ENCODE assay signal across 9 cellular contexts in the genomic region with DNA sequence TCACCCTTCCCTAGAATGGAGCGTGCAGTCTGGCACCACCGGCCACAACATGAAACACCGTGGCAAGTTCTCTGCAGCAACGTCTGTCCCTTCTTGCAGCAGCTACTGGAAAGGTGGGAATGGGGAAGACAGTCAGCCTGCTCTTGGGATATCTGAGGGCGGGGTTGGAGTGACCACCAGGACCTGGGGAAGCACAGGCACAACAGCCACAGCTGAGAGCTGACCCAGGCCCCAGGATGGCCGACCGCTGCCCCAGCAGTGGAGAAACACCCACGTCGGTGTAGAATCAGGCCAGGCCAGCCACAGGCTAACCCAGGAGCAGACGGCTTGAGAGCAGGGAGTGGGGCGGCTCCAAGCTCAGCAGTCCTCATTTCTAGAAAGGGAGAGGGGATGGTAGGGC. TPM values are rescaled to one million over a fixed set of nuclear protein-coding genes. Genes with fewer than 3 reads are reported as not detected.
DNase-seq lines count a peak whose midpoint lies in the region; ATAC-seq, FAIRE-seq and TF ChIP-seq lines count a peak whose summit lies in the region.
"Not testable (repeated sequence)": the region's sequence is repeated elsewhere in the genome, so short reads cannot be mapped to it uniquely, and the experiment has no call there.
"Had no signal": no experiment of that assay in that cellular context is flagged by ENCODE, and none has a peak within 500 bp of the region (broad histone marks: within the 10 kb centered on the region; RNA-seq: fewer than 3 reads in every experiment).

No MANE protein-coding gene starts in this region.

- peak overlapping the region; percentile 77 for H3K27ac Mint-ChIP-seq in T-helper 17 cell
- H3K27ac Mint-ChIP-seq in activated CD4-positive, alpha-beta memory T cell treated with anti-CD3 and anti-CD28 coated beads, Interleukin-2, amount 10 ng/mL, durations not matched to agents 7 days and 5 days, result peak overlapping the region; percentile 47

- H3K4me3 Mint-ChIP-seq in T-helper 17 cell, result peak overlapping the region; percentile 21
- H3K4me3 Mint-ChIP-seq in activated CD4-positive, alpha-beta memory T cell treated with anti-CD3 and anti-CD28 coated beads, Interleukin-2, amount 10 ng/mL, durations not matched to agents 7 days and 5 days, result not testable (repeated sequence)

- peak; percentile 61 for FAIRE-seq in GM12892 (lab: Jason Lieb, UNC)
- not testable (repeated sequence) for FAIRE-seq in GM12878 (lab: Jason Lieb, UNC)

- H3F3A ChIP-seq in OCI-LY1 (ENCODE audit: insufficient read depth, low read length), result not testable (repeated sequence)

- H3K4me3 ChIP-seq in BLaER1; OCI-LY1 (ENCODE audit: low read depth, low read length, poor library complexity, severe bottlenecking); GM12878: not testable (repeated sequence)
- peak overlapping the region in 1 of 8 donors; percentile 44 for H3K4me3 ChIP-seq in spleen

- not testable (repeated sequence) for ATAC-seq in T-helper 17 cell, GM12878

- H3K9me3 Mint-ChIP-seq in activated CD4-positive, alpha-beta memory T cell treated with anti-CD3 and anti-CD28 coated beads, Interleukin-2, amount 10 ng/mL, durations not matched to agents 7 days and 5 days, result not testable (repeated sequence)

- not testable (repeated sequence) for H4K20me1 ChIP-seq in BLaER1; OCI-LY1 (ENCODE audit: insufficient read depth, low read length); GM12878 (ENCODE audit: control insufficient read depth, insufficient read depth)

- POLR2A ChIA-PET in activated CD4-positive, alpha-beta memory T cell treated with anti-CD3 and anti-CD28 coated beads, Interleukin-2, amount 10 ng/mL, durations not matched to agents 7 days and 5 days (lab: Charles Lee), result interaction anchor here (1.3 to 2.4 kb wide), 2 partner anchors 15 to 39 kb away, joined by 4 to 16 read pairs; a partner anchor contains a TSS
- POLR2A ChIA-PET in GM12878 (lab: Charles Lee), result interaction anchor here (1.4 to 2.4 kb wide), 2 partner anchors 15 to 46 kb away, joined by 4 to 18 read pairs; a partner anchor contains a TSS

- not testable (repeated sequence) for H3K79me2 ChIP-seq in OCI-LY1 (ENCODE audit: insufficient read depth, low read length); GM12878 (ENCODE audit: control insufficient read depth, insufficient read depth, low read length)

- intact Hi-C loops in GM12878 (cut with micrococcal nuclease; ENCODE audit: unreplicated experiment); spleen (cut with DNase I; ENCODE audit: low total_unique reads): not testable (repeated sequence)

- TF ChIP-seq POLR2A in GM12892 (IDR thresholded peaks at IDR 0.05; ENCODE audit: low read depth, low read length); GM12878 (IDR thresholded peaks at IDR 0.05; ENCODE audit: low read depth, low read length); spleen (IDR thresholded peaks at IDR 0.05): not testable (repeated sequence)

- SMC1A ChIA-PET in GM12878 (lab: Charles Lee; ENCODE audit: uncharacterized antibody, unreplicated experiment), result interaction anchor here (2.7 kb wide), 1 partner anchor 15 kb away, joined by 10 read pairs; a partner anchor contains a TSS

- not testable (repeated sequence) for H3K27me3 ChIP-seq in BLaER1; OCI-LY1 (ENCODE audit: insufficient read depth, low read length); GM12878 (replicated peaks in 1 of 2; ENCODE audit: control insufficient read depth in 2 of 2, insufficient read depth in 2 of 2, low read length in 1 of 2); spleen (replicated peaks in 1 of 7)

- H3K9me2 ChIP-seq in OCI-LY1 (ENCODE audit: low read depth, low read length), result not testable (repeated sequence)

- peaks cover 38% of the 10 kb centered on the region for H3K4me1 Mint-ChIP-seq in T-helper 17 cell
- H3K4me1 Mint-ChIP-seq in activated CD4-positive, alpha-beta memory T cell treated with anti-CD3 and anti-CD28 coated beads, Interleukin-2, amount 10 ng/mL, durations not matched to agents 7 days and 5 days, result peaks cover 44% of the 10 kb centered on the region

- not testable (repeated sequence) for BruUV-seq in GM12878 (replicated peaks; lab: Mats Ljungman, UMichigan)

- CTCF ChIA-PET in activated CD4-positive, alpha-beta memory T cell treated with anti-CD3 and anti-CD28 coated beads, Interleukin-2, amount 10 ng/mL, durations not matched to agents 7 days and 5 days (lab: Charles Lee), result interaction anchor here (0.7 to 1.7 kb wide), 4 partner anchors 15 to 190 kb away, joined by 3 to 7 read pairs (median 4); a partner anchor contains a TSS
- CTCF ChIA-PET in GM12878 (lab: Yijun Ruan, JAX), result interaction anchor here (0.6 to 3.4 kb wide), 5 partner anchors 15 to 204 kb away, joined by 3 to 19 read pairs (median 14); a partner anchor contains a TSS

- H3K9me3 ChIP-seq in BLaER1; OCI-LY1 (ENCODE audit: low read length); T-helper 17 cell (ENCODE audit: control insufficient read depth, low read length, poor library complexity, severe bottlenecking); GM12878 (replicated peaks; ENCODE audit: control insufficient read depth, insufficient read depth, low read length); spleen: not testable (repeated sequence)

- not testable (repeated sequence) for H3K27me3 Mint-ChIP-seq in T-helper 17 cell; activated CD4-positive, alpha-beta memory T cell treated with anti-CD3 and anti-CD28 coated beads, Interleukin-2, amount 10 ng/mL, durations not matched to agents 7 days and 5 days

- H3K9ac ChIP-seq in BLaER1 (0 out of 2 replicates have a peak overlapping the region, but pooled peaks have one; percentile 60), OCI-LY1 (ENCODE audit: low read length) (peak overlapping the region; percentile 19; the same call in 1 of the 2 replicates)
- H3K9ac ChIP-seq in GM12878 (ENCODE audit: control insufficient read depth, insufficient read depth, low read length), result not testable (repeated sequence)

- RAD21 ChIA-PET in GM12878 (lab: Charles Lee; ENCODE audit: unreplicated experiment), result interaction anchor here (0.6 to 3.2 kb wide), 3 partner anchors 11 to 15 kb away, joined by 4 to 22 read pairs (median 5); a partner anchor contains a TSS

- not testable (repeated sequence) for TF ChIP-seq EP300 in GM12878 (IDR thresholded peaks at IDR 0.05; ENCODE audit: borderline replicate concordance in 1 of 2, control insufficient read depth in 1 of 2, low read depth in 2 of 2, low read length in 2 of 2)

- not testable (repeated sequence) for TF ChIP-seq CTCF in OCI-LY1 (IDR thresholded peaks at IDR 0.05; ENCODE audit: low read length); GM12878 (IDR thresholded peaks at IDR 0.05 in 2 of 3, conservative IDR thresholded peaks at IDR 0.05 in 1 of 3; ENCODE audit: control insufficient read depth in 2 of 3, extremely low read depth in 1 of 3, insufficient read depth in 1 of 3, low read depth in 3 of 3, low read length in 3 of 3); spleen (IDR thresholded peaks at IDR 0.05 in 8 of 11, conservative IDR thresholded peaks at IDR 0.05 in 3 of 11)

- WGBS in GM12878 (ENCODE audit: insufficient coverage, insufficient replicate concordance, low lambda C conversion rate, missing lambda C conversion rate), result 93% methylated on average over 11 of the region's 11 CpGs
- 80 to 93% (median 90%) methylated on average over 10 to 11 of the region's 11 CpGs for WGBS in spleen, 5 donors

- H3K27ac ChIP-seq in BLaER1 (peak overlapping the region; percentile 75), OCI-LY1 (ENCODE audit: low read depth, low read length, poor library complexity, severe bottlenecking) (peak overlapping the region; percentile 79), GM12878 (ENCODE audit: control insufficient read depth, insufficient read depth) (peak overlapping the region; percentile 33; the same call in 1 of the 2 replicates), spleen (peak overlapping the region in 7 of 8 donors; percentile 55 to 90 (median 82))

- peaks cover 10% of the 10 kb centered on the region for H3K36me3 Mint-ChIP-seq in T-helper 17 cell (ENCODE audit: low read depth)
- peaks cover 29% of the 10 kb centered on the region for H3K36me3 Mint-ChIP-seq in activated CD4-positive, alpha-beta memory T cell treated with anti-CD3 and anti-CD28 coated beads, Interleukin-2, amount 10 ng/mL, durations not matched to agents 7 days and 5 days (ENCODE audit: low read depth)

- H3K36me3 ChIP-seq in BLaER1 (peaks cover 43% of the 10 kb centered on the region), OCI-LY1 (ENCODE audit: insufficient read depth, low read length) (peaks cover 57% of the 10 kb centered on the region), GM12878 (ENCODE audit: control insufficient read depth in 2 of 2, insufficient read depth in 2 of 2, low read length in 1 of 2) (peaks cover 3 to 13% of the 10 kb centered on the region in 2 experiments; a peak in 3 of 4 replicates), spleen (peaks cover 0 to 24% (median 4%) of the 10 kb centered on the region in 6 donors)

- peak overlapping the region; percentile 81 for H3K4me2 ChIP-seq in BLaER1
- H3K4me2 ChIP-seq in OCI-LY1 (ENCODE audit: low read length); GM12878 (ENCODE audit: control insufficient read depth, insufficient read depth): not testable (repeated sequence)

- H3K4me1 ChIP-seq in BLaER1, result peaks cover 82% of the 10 kb centered on the region
- H3K4me1 ChIP-seq in OCI-LY1 (ENCODE audit: insufficient read depth, low read length, severe bottlenecking), result peaks cover 30% of the 10 kb centered on the region
- H3K4me1 ChIP-seq in GM12878 (ENCODE audit: control insufficient read depth, insufficient read depth, low read length), result peaks cover 34% of the 10 kb centered on the region
- peaks cover 11 to 84% (median 59%) of the 10 kb centered on the region in 6 donors for H3K4me1 ChIP-seq in spleen

- in situ Hi-C loops in GM12878 (cut with MboI), result not testable (repeated sequence)

- not testable (repeated sequence) for DNase-seq in GM12892 (ENCODE audit: insufficient read length); T-helper 17 cell; activated CD4-positive, alpha-beta memory T cell treated with anti-CD3 and anti-CD28 coated beads, Interleukin-2, amount 10 ng/mL, durations not matched to agents 7 days and 5 days; GM12878 (ENCODE audit: low read depth, low spot score); spleen
- DNase-seq in mesenteric fat pad (ENCODE audit: low spot score), result peak; percentile 51

- H2AFZ ChIP-seq in OCI-LY1 (ENCODE audit: low read length); GM12878 (ENCODE audit: control insufficient read depth, low read depth, low read length): not testable (repeated sequence)

- TF ChIP-seq RAD21 in GM12878 (IDR thresholded peaks at IDR 0.05; ENCODE audit: insufficient read depth, low read depth, low read length), result not testable (repeated sequence)

RNA-seq across cellular contexts. Expression of a gene that starts 15.2 kb away (rescaled TPM):
- polyA plus RNA-seq in GM12892 (2012; ENCODE audit: missing spikeins), result 55.9 TPM
- total RNA-seq in T-helper 17 cell, result 10 to 100 TPM in 1 of 2 donors, 1 to 10 TPM in 1; 6.3 to 10.6 TPM
- total RNA-seq in activated CD4-positive, alpha-beta memory T cell treated with anti-CD3 and anti-CD28 coated beads, Interleukin-2, amount 10 ng/mL, durations not matched to agents 7 days and 5 days, result 10 to 100 TPM; 27.6 to 31.1 TPM
- total RNA-seq in GM12878 (2013; cell fraction: nucleolus; rRNA removed), result 38.3 and 42.5 TPM in 2 replicates
- total RNA-seq in GM12878 (2014; rRNA removed), result 25.0 and 25.6 TPM in 2 replicates
- total RNA-seq in GM12878 (2014; rRNA removed; fragmentation: Illumina TruSeq; extraction: Trizol), result 23.8 and 25.3 TPM in 2 replicates
- 56.0 and 58.3 TPM in 2 replicates for total RNA-seq in GM12878 (2021)
- polyA plus RNA-seq in GM12878 (2011; ENCODE audit: low read depth), result 25.6 TPM
- 54.9 and 65.8 TPM in 2 replicates for polyA plus RNA-seq in GM12878 (2011; rRNA removed)
- polyA plus RNA-seq in GM12878 (2011; cell fraction: cytosol; rRNA removed), result 105 and 107 TPM in 2 replicates
- 52.4 and 59.9 TPM in 2 replicates for polyA plus RNA-seq in GM12878 (2011; cell fraction: nucleus; rRNA removed)
- polyA plus RNA-seq in GM12878 (2012), result 35.4 and 38.1 TPM in 2 replicates
- 23.1 and 39.1 TPM in 2 replicates for polyA plus RNA-seq in GM12878 (2014; fragmentation: Illumina TruSeq; extraction: Trizol)
- 100 to 1,000 TPM; 195 to 222 TPM for polyA plus RNA-seq in GM12878 (2014; fragmentation: Nextera tagmentation; extraction: Ambion mirVana)
- polyA plus RNA-seq in GM12878 (2014; rRNA removed), result 60.0 and 62.2 TPM in 2 replicates
- 100 to 1,000 TPM; 106 to 115 TPM for polyA plus RNA-seq in GM12878 (2016; fragmentation: Nextera tagmentation; extraction: Ambion mirVana)
- polyA minus RNA-seq in GM12878 (2011; rRNA and poly(A)+ RNA removed), result 66.7 and 70.0 TPM in 2 replicates
- polyA minus RNA-seq in GM12878 (2011; cell fraction: cytosol; rRNA and poly(A)+ RNA removed), result 20.0 and 22.8 TPM in 2 replicates
- polyA minus RNA-seq in GM12878 (2011; cell fraction: nucleus; rRNA and poly(A)+ RNA removed), result 14.5 and 26.7 TPM in 2 replicates
- total RNA-seq in mesenteric fat pad, result 11.5 TPM
- total RNA-seq in spleen, result 10 to 100 TPM in 4 of 7 donors, 1 to 10 TPM in 3; 5.2 to 17.9 (median 13.2) TPM
- 10 to 100 TPM; 13.1 to 24.1 (median 21.2) TPM for polyA plus RNA-seq in spleen

RNA-seq across cellular contexts. Expression of a gene that starts 15.4 kb away (rescaled TPM):
- 70.2 TPM for polyA plus RNA-seq in GM12892 (2012; ENCODE audit: missing spikeins)
- total RNA-seq in T-helper 17 cell, result 1 to 10 TPM; 6.5 to 7.3 TPM
- total RNA-seq in activated CD4-positive, alpha-beta memory T cell treated with anti-CD3 and anti-CD28 coated beads, Interleukin-2, amount 10 ng/mL, durations not matched to agents 7 days and 5 days, result 10 to 100 TPM; 29.7 to 33.4 TPM
- 19.0 and 21.4 TPM in 2 replicates for total RNA-seq in GM12878 (2013; cell fraction: nucleolus; rRNA removed)
- total RNA-seq in GM12878 (2014; rRNA removed), result 68.5 and 79.9 TPM in 2 replicates
- 58.6 and 58.9 TPM in 2 replicates for total RNA-seq in GM12878 (2014; rRNA removed; fragmentation: Illumina TruSeq; extraction: Trizol)
- 69.8 and 72.6 TPM in 2 replicates for total RNA-seq in GM12878 (2021)
- polyA plus RNA-seq in GM12878 (2011; ENCODE audit: low read depth), result 95.4 TPM
- 39.9 and 56.9 TPM in 2 replicates for polyA plus RNA-seq in GM12878 (2011; rRNA removed)
- polyA plus RNA-seq in GM12878 (2011; cell fraction: cytosol; rRNA removed), result 67.5 and 80.5 TPM in 2 replicates
- 38.6 and 41.4 TPM in 2 replicates for polyA plus RNA-seq in GM12878 (2011; cell fraction: nucleus; rRNA removed)
- polyA plus RNA-seq in GM12878 (2012), result 52.2 and 67.8 TPM in 2 replicates
- polyA plus RNA-seq in GM12878 (2014; fragmentation: Illumina TruSeq; extraction: Trizol), result 40.2 and 65.9 TPM in 2 replicates
- 10 to 100 TPM; 40.9 to 59.8 TPM for polyA plus RNA-seq in GM12878 (2014; fragmentation: Nextera tagmentation; extraction: Ambion mirVana)
- 84.2 and 90.2 TPM in 2 replicates for polyA plus RNA-seq in GM12878 (2014; rRNA removed)
- polyA plus RNA-seq in GM12878 (2016; fragmentation: Nextera tagmentation; extraction: Ambion mirVana), result 100 to 1,000 TPM; 122 to 138 TPM
- 20.5 and 23.6 TPM in 2 replicates for polyA minus RNA-seq in GM12878 (2011; rRNA and poly(A)+ RNA removed)
- polyA minus RNA-seq in GM12878 (2011; cell fraction: cytosol; rRNA and poly(A)+ RNA removed), result 7.4 and 10.0 TPM in 2 replicates
- 7.1 and 12.8 TPM in 2 replicates for polyA minus RNA-seq in GM12878 (2011; cell fraction: nucleus; rRNA and poly(A)+ RNA removed)
- total RNA-seq in mesenteric fat pad, result 23.0 TPM
- total RNA-seq in spleen, result 10 to 100 TPM; 13.6 to 25.1 (median 17.2) TPM
- polyA plus RNA-seq in spleen, result 10 to 100 TPM; 39.8 to 48.1 (median 46.6) TPM

RNA-seq across cellular contexts. Expression of a gene that starts 34.2 kb away (rescaled TPM):
- 1.5 TPM for polyA plus RNA-seq in GM12892 (2012; ENCODE audit: missing spikeins)
- total RNA-seq in T-helper 17 cell, result under 1 TPM in 1 of 2 donors, not detected in 1; 0.75 TPM
- under 1 TPM; 0.18 to 0.23 TPM for total RNA-seq in activated CD4-positive, alpha-beta memory T cell treated with anti-CD3 and anti-CD28 coated beads, Interleukin-2, amount 10 ng/mL, durations not matched to agents 7 days and 5 days
- 0.42 and 0.88 TPM in 2 replicates for total RNA-seq in GM12878 (2013; cell fraction: nucleolus; rRNA removed)
- total RNA-seq in GM12878 (2014; rRNA removed), result 0.54 and 0.85 TPM in 2 replicates
- total RNA-seq in GM12878 (2014; rRNA removed; fragmentation: Illumina TruSeq; extraction: Trizol), result 0.14 and 0.36 TPM in 2 replicates
- 0.72 and 0.93 TPM in 2 replicates for total RNA-seq in GM12878 (2021)
- polyA plus RNA-seq in GM12878 (2011; ENCODE audit: low read depth), result 1.5 TPM
- polyA plus RNA-seq in GM12878 (2011; rRNA removed), result 0.04 TPM in 1 of 2 replicates, not detected in the other
- polyA plus RNA-seq in GM12878 (2011; cell fraction: cytosol; rRNA removed), result 0.03 and 0.12 TPM in 2 replicates
- polyA plus RNA-seq in GM12878 (2011; cell fraction: nucleus; rRNA removed), result 1.3 and 1.4 TPM in 2 replicates
- 1.6 and 2.0 TPM in 2 replicates for polyA plus RNA-seq in GM12878 (2012)
- polyA plus RNA-seq in GM12878 (2014; fragmentation: Illumina TruSeq; extraction: Trizol), result 0.40 TPM in 1 of 2 replicates, not detected in the other
- under 1 TPM in 1 of 2 experiments, not detected in 1; 0.09 TPM for polyA plus RNA-seq in GM12878 (2014; fragmentation: Nextera tagmentation; extraction: Ambion mirVana)
- polyA plus RNA-seq in GM12878 (2014; rRNA removed), result 0.19 and 0.42 TPM in 2 replicates
- polyA plus RNA-seq in GM12878 (2016; fragmentation: Nextera tagmentation; extraction: Ambion mirVana), result not detected
- polyA minus RNA-seq in GM12878 (2011; rRNA and poly(A)+ RNA removed), result not detected in 2 replicates
- polyA minus RNA-seq in GM12878 (2011; cell fraction: cytosol; rRNA and poly(A)+ RNA removed), result 0.62 TPM in 1 of 2 replicates, not detected in the other
- 0.12 and 0.77 TPM in 2 replicates for polyA minus RNA-seq in GM12878 (2011; cell fraction: nucleus; rRNA and poly(A)+ RNA removed)
- total RNA-seq in mesenteric fat pad, result 30.0 TPM
- 10 to 100 TPM in 4 of 7 donors, 1 to 10 TPM in 3; 6.5 to 23.0 (median 14.9) TPM for total RNA-seq in spleen
- polyA plus RNA-seq in spleen, result 10 to 100 TPM in 1 of 3 donors, 1 to 10 TPM in 2; 7.0 to 11.4 (median 9.2) TPM
- polyA plus RNA-seq: CD14-positive monocyte had no signal

RNA-seq across cellular contexts. Expression of a gene that starts 39.8 kb away (rescaled TPM):
- polyA plus RNA-seq in GM12892 (2012; ENCODE audit: missing spikeins), result 33.2 TPM
- 10 to 100 TPM; 24.3 to 27.4 TPM for total RNA-seq in T-helper 17 cell
- total RNA-seq in activated CD4-positive, alpha-beta memory T cell treated with anti-CD3 and anti-CD28 coated beads, Interleukin-2, amount 10 ng/mL, durations not matched to agents 7 days and 5 days, result 10 to 100 TPM; 59.9 to 64.3 TPM
- total RNA-seq in GM12878 (2013; cell fraction: nucleolus; rRNA removed), result 24.9 and 26.3 TPM in 2 replicates
- total RNA-seq in GM12878 (2014; rRNA removed), result 147 and 193 TPM in 2 replicates
- total RNA-seq in GM12878 (2014; rRNA removed; fragmentation: Illumina TruSeq; extraction: Trizol), result 25.7 and 37.3 TPM in 2 replicates
- total RNA-seq in GM12878 (2021), result 70.8 and 74.1 TPM in 2 replicates
- polyA plus RNA-seq in GM12878 (2011; ENCODE audit: low read depth), result 24.2 TPM
- polyA plus RNA-seq in GM12878 (2011; rRNA removed), result 13.5 and 35.9 TPM in 2 replicates
- polyA plus RNA-seq in GM12878 (2011; cell fraction: cytosol; rRNA removed), result 92.3 and 129 TPM in 2 replicates
- 71.2 and 77.3 TPM in 2 replicates for polyA plus RNA-seq in GM12878 (2011; cell fraction: nucleus; rRNA removed)
- 51.3 and 64.2 TPM in 2 replicates for polyA plus RNA-seq in GM12878 (2012)
- polyA plus RNA-seq in GM12878 (2014; fragmentation: Illumina TruSeq; extraction: Trizol), result 1.2 and 14.8 TPM in 2 replicates
- 1 to 10 TPM in 1 of 2 experiments, under 1 TPM in 1; 0.32 to 4.8 TPM for polyA plus RNA-seq in GM12878 (2014; fragmentation: Nextera tagmentation; extraction: Ambion mirVana)
- polyA plus RNA-seq in GM12878 (2014; rRNA removed), result 162 and 200 TPM in 2 replicates
- 10 to 100 TPM; 75.5 to 80.8 TPM for polyA plus RNA-seq in GM12878 (2016; fragmentation: Nextera tagmentation; extraction: Ambion mirVana)
- polyA minus RNA-seq in GM12878 (2011; rRNA and poly(A)+ RNA removed), result 9.1 and 38.3 TPM in 2 replicates
- 25.2 and 28.2 TPM in 2 replicates for polyA minus RNA-seq in GM12878 (2011; cell fraction: cytosol; rRNA and poly(A)+ RNA removed)
- polyA minus RNA-seq in GM12878 (2011; cell fraction: nucleus; rRNA and poly(A)+ RNA removed), result 15.6 and 18.5 TPM in 2 replicates
- 44.4 TPM for total RNA-seq in mesenteric fat pad
- total RNA-seq in spleen, result 10 to 100 TPM; 34.8 to 82.4 (median 50.0) TPM
- 100 to 1,000 TPM; 115 to 122 (median 121) TPM for polyA plus RNA-seq in spleen
